In genomic region chr16:49337814-49338350, GRCh38 we compare ENCODE assay signal across 24 cellular contexts. TPM values are rescaled to one million over a fixed set of nuclear protein-coding genes. Genes with fewer than 3 reads are reported as not detected.
DNase-seq lines count a peak whose midpoint lies in the region; TF ChIP-seq lines count a peak whose summit lies in the region.
"Had no signal": no experiment of that assay in that cellular context is flagged by ENCODE, and none has a peak within 500 bp of the region (broad histone marks: within the 10 kb centered on the region; RNA-seq: fewer than 3 reads in every experiment).

No MANE protein-coding gene starts in this region.

- no peak for TF ChIP-seq POLR2A in NB4 (IDR thresholded peaks at IDR 0.05; ENCODE audit: extremely low read depth, insufficient read length)

- peak; percentile 38 for DNase-seq in NCI-H2107 treated with DMSO at 0.1 percent for 48 hours (lab: John Stamatoyannopoulos, UW; ENCODE audit: unreplicated experiment)
- DNase-seq in NCI-H2107 (lab: John Stamatoyannopoulos, UW) = no peak
- DNase-seq in NB4 (ENCODE audit: low read depth) = peak; percentile 16
- peak; percentile 92 for DNase-seq in NCI-H82 (lab: John Stamatoyannopoulos, UW)
- DNase-seq in mesenteric fat pad (ENCODE audit: low spot score) = peak; percentile 60
- DNase-seq in C1 segment of cervical spinal cord (lab: John Stamatoyannopoulos, UW) = no peak
- no peak for DNase-seq in medulla oblongata (ENCODE audit: extremely low spot score)
- no peak for DNase-seq in NCI-H1048 (lab: John Stamatoyannopoulos, UW)
- DNase-seq: activated B cell treated with CpG ODN at 0.5 μM for 24 hours; activated CD4-positive, alpha-beta T cell treated with anti-CD3 and anti-CD28 coated beads, Interleukin-2, amount 50 U/mL, for 4 hours; KG1; kidney glomerular epithelial cell; mammary epithelial cell; MM.1S; NCI-H774; PC-9; SHP77; stimulated activated CD8-positive, alpha-beta memory T cell treated with anti-CD3 and anti-CD28 coated beads, Interleukin-4, amount 100 ng/mL, for 48 hours; T1000; upper lobe of left lung had no signal

- no peak for TF ChIP-seq CTCF in NB4 (IDR thresholded peaks at IDR 0.05; ENCODE audit: low read depth, low read length)

- no peak overlapping the region for H3K4me3 ChIP-seq in NB4 (ENCODE audit: low read depth, low read length)
- H3K4me3 ChIP-seq: PC-9, prostate gland, upper lobe of left lung had no signal

RNA-seq across cellular contexts. Expression of gene C16orf78, which starts 35.7 kb away (rescaled TPM):
- total RNA-seq in mesenteric fat pad = not detected
- total RNA-seq: activated B cell treated with CpG ODN at 0.5 μM for 24 hours, cerebellum, mammary epithelial cell, myocyte, PC-9, prostate gland, skeletal muscle tissue, upper lobe of left lung had no signal

RNA-seq across cellular contexts. Expression of gene CBLN1, which starts 56.2 kb away (rescaled TPM):
- total RNA-seq in mesenteric fat pad = 0.61 TPM
- total RNA-seq: activated B cell treated with CpG ODN at 0.5 μM for 24 hours, mammary epithelial cell, myocyte, PC-9, skeletal muscle tissue had no signal

Comparison
In these comparisons a context has a peak if more than half of its experiments do, and no peak if none do; other contexts are left out.
1. DNase-seq: peak in NCI-H2107 treated with DMSO at 0.1 percent for 48 hours (single experiment), NB4 (single experiment), NCI-H82 (single experiment) and mesenteric fat pad (single experiment); none in NCI-H2107 (single experiment), C1 segment of cervical spinal cord (0 of 14), medulla oblongata (single experiment) and NCI-H1048 (single experiment).